In genomic region chr5:152271420-152271819, GRCh38 we compare ENCODE assay signal across 9 cellular contexts.
A peak's percentile ranks its signal among the peaks of the same experiment; 100 is the strongest.
DNase-seq lines count a peak whose midpoint lies in the region; ATAC-seq and TF ChIP-seq lines count a peak whose summit lies in the region.
"Had no signal": no experiment of that assay in that cellular context is flagged by ENCODE, and none has a peak within 500 bp of the region (broad histone marks: within the 10 kb centered on the region; RNA-seq: fewer than 3 reads in every experiment).

No MANE protein-coding gene starts in this region.

- POLR2A ChIA-PET in naive thymus-derived CD4-positive, alpha-beta T cell (lab: Charles Lee) = no interaction called here

- TF ChIP-seq CTCF in fibroblast of pulmonary artery (IDR thresholded peaks at IDR 0.05; ENCODE audit: low read length, missing control alignments) = no peak
- TF ChIP-seq CTCF in CD14-positive monocyte (IDR thresholded peaks at IDR 0.05) = no peak

- CTCF ChIA-PET in naive thymus-derived CD4-positive, alpha-beta T cell (lab: Charles Lee) = no interaction called here

- H3K36me3 ChIP-seq in naive thymus-derived CD4-positive, alpha-beta T cell (ENCODE audit: control insufficient read depth in 2 of 3, insufficient read depth in 3 of 3, low read length in 3 of 3) = no peaks in the 10 kb centered on the region

- no peaks in the 10 kb centered on the region for H3K36me3 Mint-ChIP-seq in naive thymus-derived CD4-positive, alpha-beta T cell
- H3K36me3 Mint-ChIP-seq in CD14-positive monocyte = no peaks in the 10 kb centered on the region

- H3K4me1 ChIP-seq in naive thymus-derived CD4-positive, alpha-beta T cell (ENCODE audit: control insufficient read depth in 2 of 2, insufficient read depth in 2 of 2, low read length in 2 of 2) = no peaks in the 10 kb centered on the region

- H3K27me3 ChIP-seq in naive thymus-derived CD4-positive, alpha-beta T cell (ENCODE audit: control insufficient read depth in 2 of 2, insufficient read depth in 2 of 2, low read length in 2 of 2) = no peaks in the 10 kb centered on the region

- peaks cover 0 to 8% (median 0%) of the 10 kb centered on the region in 5 donors for H3K27me3 Mint-ChIP-seq in naive thymus-derived CD4-positive, alpha-beta T cell
- H3K27me3 Mint-ChIP-seq in CD14-positive monocyte (ENCODE audit: low read depth in 3 of 3) = peaks cover 0 to 3% (median 0%) of the 10 kb centered on the region in 3 donors
- H3K27me3 Mint-ChIP-seq: B cell had no signal

- no peaks in the 10 kb centered on the region for H3K4me1 Mint-ChIP-seq in naive thymus-derived CD4-positive, alpha-beta T cell
- H3K4me1 Mint-ChIP-seq in CD14-positive monocyte = no peaks in the 10 kb centered on the region
- H3K4me1 Mint-ChIP-seq: B cell had no signal

- intact Hi-C loops in naive thymus-derived CD4-positive, alpha-beta T cell (cut with micrococcal nuclease) = loop anchor here (1.0 to 10.0 kb wide), 3 partner anchors 446 to 613 kb away; no protein-coding TSS in a partner anchor
- intact Hi-C loops in CD14-positive monocyte (cut with micrococcal nuclease) = no loop called here

- H3K4me3 ChIP-seq in fibroblast of pulmonary artery (replicated peaks; ENCODE audit: low read depth, low read length) = no peak overlapping the region
- H3K4me3 ChIP-seq in naive thymus-derived CD4-positive, alpha-beta T cell (ENCODE audit: low read length) = no peak overlapping the region

- peak; percentile 6 for DNase-seq in NCI-H2171 treated with DMSO at 0.1 percent for 48 hours (lab: John Stamatoyannopoulos, UW)
- no peak for DNase-seq in NCI-H2171 (lab: John Stamatoyannopoulos, UW)
- DNase-seq in NCI-H345 (lab: John Stamatoyannopoulos, UW) = peak; percentile 44
- peak; percentile 1 for DNase-seq in fibroblast of pulmonary artery (ENCODE audit: low read depth)
- peak; percentile 61 for DNase-seq in stromal cell of bone marrow (ENCODE audit: low read depth)
- no peak for DNase-seq in naive thymus-derived CD4-positive, alpha-beta T cell
- DNase-seq in CD14-positive monocyte (ENCODE audit: low spot score) = no peak

- H3K27ac Mint-ChIP-seq in naive thymus-derived CD4-positive, alpha-beta T cell = no peak overlapping the region
- no peak overlapping the region for H3K27ac Mint-ChIP-seq in CD14-positive monocyte
- H3K27ac Mint-ChIP-seq: B cell had no signal

- peaks cover 0 to 2% (median 0%) of the 10 kb centered on the region in 11 donors for H3K9me3 Mint-ChIP-seq in naive thymus-derived CD4-positive, alpha-beta T cell
- peaks cover 0 to 4% (median 0%) of the 10 kb centered on the region in 7 donors for H3K9me3 Mint-ChIP-seq in CD14-positive monocyte

- no peak overlapping the region for H3K27ac ChIP-seq in naive thymus-derived CD4-positive, alpha-beta T cell (ENCODE audit: low read depth, low read length)

- H3K9me3 ChIP-seq in naive thymus-derived CD4-positive, alpha-beta T cell (ENCODE audit: control insufficient read depth in 2 of 3, low read length in 3 of 3) = no peaks in the 10 kb centered on the region

- ATAC-seq in HG03039 (IDR thresholded peaks at IDR 0.05; ENCODE audit: unreplicated experiment) = no peak
- ATAC-seq in naive thymus-derived CD4-positive, alpha-beta T cell = no peak

- H3K4me3 Mint-ChIP-seq in naive thymus-derived CD4-positive, alpha-beta T cell = no peak overlapping the region
- H3K4me3 Mint-ChIP-seq in CD14-positive monocyte = no peak overlapping the region
- H3K4me3 Mint-ChIP-seq: B cell had no signal

Comparison
In these comparisons a context has a peak if more than half of its experiments do, and no peak if none do; other contexts are left out.
1. DNase-seq: peak in NCI-H2171 treated with DMSO at 0.1 percent for 48 hours (single experiment), NCI-H345 (single experiment), fibroblast of pulmonary artery (single experiment) and stromal cell of bone marrow (single experiment); none in NCI-H2171 (single experiment), naive thymus-derived CD4-positive, alpha-beta T cell (0 of 9) and CD14-positive monocyte (single experiment).
2. intact Hi-C loops: an anchor here in naive thymus-derived CD4-positive, alpha-beta T cell (1.0 to 10.0 kb wide); none called in CD14-positive monocyte.